In genomic region chr19:8618751-8619150, GRCh38 we compare ENCODE assay signal across 1 cellular context.
TF ChIP-seq lines count a peak whose summit lies in the region.

No MANE protein-coding gene starts in this region.

TF ChIP-seq in HEK293, 187 proteins besides CTCF, POLR2A, EP300 and RAD21 (continued from another document and continues in another):
- TF ChIP-seq ZSCAN4 (tag by site-specific recombination; IDR thresholded peaks at IDR 0.05) = no peak
- TF ChIP-seq ZNF394 (tag by site-specific recombination; IDR thresholded peaks at IDR 0.05; ENCODE audit: borderline replicate concordance) = no peak
- no peak for TF ChIP-seq ZNF623 (tag by site-specific recombination; IDR thresholded peaks at IDR 0.05)
- TF ChIP-seq ZNF280D (tag by site-specific recombination; IDR thresholded peaks at IDR 0.05) = no peak
- no peak for TF ChIP-seq ZNF221 (tag by site-specific recombination; IDR thresholded peaks at IDR 0.05; ENCODE audit: borderline replicate concordance)
- no peak for TF ChIP-seq TSHZ1 (tag by site-specific recombination; IDR thresholded peaks at IDR 0.05; ENCODE audit: borderline replicate concordance)
- no peak for TF ChIP-seq ZSCAN30 (tag by site-specific recombination; IDR thresholded peaks at IDR 0.05)
- TF ChIP-seq ZSCAN16 (tag by site-specific recombination; IDR thresholded peaks at IDR 0.05) = no peak
- no peak for TF ChIP-seq ZNF624 (tag by site-specific recombination; IDR thresholded peaks at IDR 0.05)
- TF ChIP-seq ZNF266 (tag by site-specific recombination; IDR thresholded peaks at IDR 0.05; ENCODE audit: low read depth) = no peak
- TF ChIP-seq ZNF211 (tag by site-specific recombination; IDR thresholded peaks at IDR 0.05; ENCODE audit: low read depth) = no peak
- TF ChIP-seq SALL2 (tag by site-specific recombination; IDR thresholded peaks at IDR 0.05; ENCODE audit: borderline replicate concordance) = no peak
- no peak for TF ChIP-seq ZNF169 (tag by site-specific recombination; IDR thresholded peaks at IDR 0.05)
- no peak for TF ChIP-seq ZIC2 (tag by site-specific recombination; IDR thresholded peaks at IDR 0.05)
- TF ChIP-seq ZNF521 (tag by site-specific recombination; IDR thresholded peaks at IDR 0.05) = no peak
- no peak for TF ChIP-seq ZNF26 (tag by site-specific recombination; IDR thresholded peaks at IDR 0.05)
- TF ChIP-seq ZNF174 (tag by site-specific recombination; IDR thresholded peaks at IDR 0.05) = no peak
- no peak for TF ChIP-seq ZFP37 (tag by site-specific recombination; IDR thresholded peaks at IDR 0.05)
- no peak for TF ChIP-seq PRDM10 (tag by site-specific recombination; IDR thresholded peaks at IDR 0.05)
- TF ChIP-seq ZBTB10 (tag by site-specific recombination; IDR thresholded peaks at IDR 0.05) = no peak
- no peak for TF ChIP-seq ZNF341 (tag by site-specific recombination; IDR thresholded peaks at IDR 0.05; ENCODE audit: low read depth)
- TF ChIP-seq ZNF433 (tag by site-specific recombination; IDR thresholded peaks at IDR 0.05; ENCODE audit: low read depth) = no peak
- TF ChIP-seq ZNF362 (tag by site-specific recombination; IDR thresholded peaks at IDR 0.05) = peak; percentile 81
- TF ChIP-seq ZBTB21 (tag by site-specific recombination; IDR thresholded peaks at IDR 0.05) = peak; percentile 3; the same call in 1 of the 2 replicates
- no peak for TF ChIP-seq MZF1 (tag by site-specific recombination; IDR thresholded peaks at IDR 0.05; ENCODE audit: borderline replicate concordance)
- TF ChIP-seq YY1 (tag by site-specific recombination; IDR thresholded peaks at IDR 0.05) = no peak
- TF ChIP-seq PATZ1 (tag by site-specific recombination; IDR thresholded peaks at IDR 0.05) = no peak
- no peak for TF ChIP-seq ZNF292 (tag by site-specific recombination; IDR thresholded peaks at IDR 0.05; ENCODE audit: borderline replicate concordance, low read depth)
- TF ChIP-seq ZNF664 (tag by site-specific recombination; IDR thresholded peaks at IDR 0.05) = no peak
- TF ChIP-seq EGR2 (tag by site-specific recombination; IDR thresholded peaks at IDR 0.05; ENCODE audit: low read depth) = no peak
- no peak for TF ChIP-seq ZNF138 (tag by site-specific recombination; IDR thresholded peaks at IDR 0.05; ENCODE audit: borderline replicate concordance)
- TF ChIP-seq SP2 (tag by site-specific recombination; IDR thresholded peaks at IDR 0.05) = no peak
- no peak for TF ChIP-seq TRIM28 (IDR thresholded peaks at IDR 0.05; ENCODE audit: borderline replicate concordance, low read length)
- 0 out of 2 replicates have a peak, but pooled peaks have one; percentile 23 for TF ChIP-seq ZNF391 (tag by site-specific recombination; IDR thresholded peaks at IDR 0.05; ENCODE audit: borderline replicate concordance, low read depth)
- no peak for TF ChIP-seq ZNF707 (tag by site-specific recombination; IDR thresholded peaks at IDR 0.05)
- no peak for TF ChIP-seq ZNF404 (tag by site-specific recombination; IDR thresholded peaks at IDR 0.05)
- TF ChIP-seq ELK4 (IDR thresholded peaks at IDR 0.05; ENCODE audit: borderline replicate concordance, low read depth, low read length) = no peak
